Comparison of ENCODE assay signal across 8 cellular contexts in genomic region chr2:191571163-191571769, GRCh38.
DNase-seq lines count a peak whose midpoint lies in the region; ATAC-seq and TF ChIP-seq lines count a peak whose summit lies in the region.

No MANE protein-coding gene starts in this region.

- POLR2A ChIA-PET in RWPE1 (lab: Yijun Ruan, JAX; ENCODE audit: low non-redundant PET): no interaction called here

- peak overlapping the region in 38 of 59 donors; percentile 0 to 60 (median 26) for H3K4me3 ChIP-seq in dorsolateral prefrontal cortex
- H3K4me3 ChIP-seq in muscle layer of duodenum (ENCODE audit: low read depth in 1 of 2, low read length in 2 of 2): no peak overlapping the region

- peak; percentile 46 for ATAC-seq in HG02610 (IDR thresholded peaks at IDR 0.05; ENCODE audit: unreplicated experiment)

- H3K9me3 ChIP-seq in muscle layer of duodenum (ENCODE audit: control insufficient read depth in 1 of 2, low read length in 2 of 2): no peaks in the 10 kb centered on the region

- H3K27ac ChIP-seq in RWPE1 (no peak overlapping the region), dorsolateral prefrontal cortex (peak overlapping the region in 4 of 59 donors; percentile 7 to 48 (median 21)), muscle layer of duodenum (ENCODE audit: low read length) (peak overlapping the region; percentile 35)

- H3K27me3 ChIP-seq in dorsolateral prefrontal cortex (no peaks in the 10 kb centered on the region), muscle layer of duodenum (ENCODE audit: low read depth, low read length) (no peaks in the 10 kb centered on the region)

- TF ChIP-seq CTCF in RWPE1 (conservative IDR thresholded peaks at IDR 0.05; ENCODE audit: low read depth) (peak; percentile 70), dorsolateral prefrontal cortex (IDR thresholded peaks at IDR 0.05 in 54 of 56, conservative IDR thresholded peaks at IDR 0.05 in 2 of 56; ENCODE audit: low read depth in 1 of 56, partially characterized antibody in 56 of 56) (peak in 49 of 56 donors; percentile 12 to 62 (median 41))

- intact Hi-C loops in dorsolateral prefrontal cortex (cut with DNase I): no loop called here

- H3K36me3 ChIP-seq in muscle layer of duodenum (ENCODE audit: control insufficient read depth in 1 of 2, insufficient read depth in 2 of 2, low read length in 2 of 2): no peaks in the 10 kb centered on the region

- no peaks in the 10 kb centered on the region for H3K4me1 ChIP-seq in muscle layer of duodenum (ENCODE audit: control insufficient read depth in 1 of 2, insufficient read depth in 2 of 2, low read length in 2 of 2)

- DNase-seq in SIG-M5 treated with dmso at 0.1 percent for 504 hours (lab: John Stamatoyannopoulos, UW; ENCODE audit: unreplicated experiment): peak; percentile 79
- DNase-seq in SIG-M5 (lab: John Stamatoyannopoulos, UW): no peak
- peak; percentile 44 for DNase-seq in RWPE1 (ENCODE audit: low spot score)
- no peak for DNase-seq in dorsolateral prefrontal cortex
- no peak for DNase-seq in NCI-H1092 (lab: John Stamatoyannopoulos, UW)
- no peak for DNase-seq in stimulated activated CD4-positive, alpha-beta T cell treated with anti-CD3 and anti-CD28 coated beads, Interleukin-1b, Interleukin-23, amount 100 ng/mL, for 48 hours

- CTCF ChIA-PET in RWPE1 (lab: Yijun Ruan, JAX): interaction anchor here (0.6 to 1.2 kb wide), 6 partner anchors 108 to 190 kb away, joined by 3 to 8 read pairs (median 4); no protein-coding TSS in a partner anchor

Comparison
In these comparisons a context has a peak if more than half of its experiments do, and no peak if none do; other contexts are left out.
1. DNase-seq: peak in SIG-M5 treated with dmso at 0.1 percent for 504 hours (single experiment) and RWPE1 (single experiment); none in SIG-M5 (single experiment), dorsolateral prefrontal cortex (0 of 10), NCI-H1092 (single experiment) and stimulated activated CD4-positive, alpha-beta T cell treated with anti-CD3 and anti-CD28 coated beads, Interleukin-1b, Interleukin-23, amount 100 ng/mL, for 48 hours (single experiment).
2. H3K4me3 ChIP-seq: peak in dorsolateral prefrontal cortex (38 of 59); none in muscle layer of duodenum (0 of 2).